15 cellular contexts compared by ENCODE assay signal in genomic region chr9:127538849-127539258, GRCh38.
DNase-seq lines count a peak whose midpoint lies in the region; ATAC-seq and TF ChIP-seq lines count a peak whose summit lies in the region.
"Had no signal": no experiment of that assay in that cellular context is flagged by ENCODE, and none has a peak within 500 bp of the region (broad histone marks: within the 10 kb centered on the region; RNA-seq: fewer than 3 reads in every experiment).

No MANE protein-coding gene starts in this region.

- WGBS in suprapubic skin = 68% methylated on average over 4 of the region's 4 CpGs

- TF ChIP-seq CTCF in GM23338 (conservative IDR thresholded peaks at IDR 0.05; ENCODE audit: low read depth in 2 of 2) (no peak), astrocyte of the spinal cord (IDR thresholded peaks at IDR 0.05; ENCODE audit: low read depth, low read length) (no peak), foreskin fibroblast (IDR thresholded peaks at IDR 0.05; ENCODE audit: low read depth, low read length) (no peak), suprapubic skin (IDR thresholded peaks at IDR 0.05) (no peak)

- H3K4me3 Mint-ChIP-seq in GM23338 = no peak overlapping the region
- H3K4me3 Mint-ChIP-seq: stimulated activated naive CD8-positive, alpha-beta T cell treated with anti-CD3 and anti-CD28 coated beads, Interleukin-15, Interleukin-2, amounts not matched to agents 100 ng/mL and 50 ng/mL, for 24 hours had no signal

- H3K4me1 ChIP-seq in GM23338 (ENCODE audit: insufficient read depth) (peaks cover 16% of the 10 kb centered on the region), suprapubic skin (peaks cover 87% of the 10 kb centered on the region)

- no peaks in the 10 kb centered on the region for H3K27me3 ChIP-seq in GM23338 (ENCODE audit: insufficient read depth)
- no peaks in the 10 kb centered on the region for H3K27me3 ChIP-seq in suprapubic skin

- in situ Hi-C loops in astrocyte of the spinal cord (cut with HindIII; ENCODE audit: low sequenced_read_pairs) = no loop called here

- H3K36me3 ChIP-seq in GM23338 (ENCODE audit: insufficient read depth) (no peaks in the 10 kb centered on the region), suprapubic skin (peaks cover 4% of the 10 kb centered on the region)

- H3K4me3 ChIP-seq in GM23338 (no peak overlapping the region), astrocyte of the spinal cord (ENCODE audit: low read depth, low read length) (no peak overlapping the region), foreskin fibroblast (ENCODE audit: low read depth in 1 of 2, low read length in 2 of 2) (peak overlapping the region in 1 of 2 donors; percentile 26), suprapubic skin (no peak overlapping the region)

- no peak overlapping the region for H3K27ac Mint-ChIP-seq in GM23338
- H3K27ac Mint-ChIP-seq: stimulated activated naive CD8-positive, alpha-beta T cell treated with anti-CD3 and anti-CD28 coated beads, Interleukin-15, Interleukin-2, amounts not matched to agents 100 ng/mL and 50 ng/mL, for 24 hours had no signal

- DNase-seq in GM23338 (ENCODE audit: low spot score) (no peak), astrocyte of the spinal cord (ENCODE audit: low read depth, low spot score) (peak; percentile 44), foreskin fibroblast (peak; percentile 61 to 83), suprapubic skin (ENCODE audit: low spot score in 2 of 2) (no peak), GM19238 (ENCODE audit: insufficient read length, low spot score) (no peak), ecto neural progenitor cell (ENCODE audit: low spot score) (no peak)
- no peak for DNase-seq in activated CD4-positive, alpha-beta T cell treated with anti-CD3 and anti-CD28 coated beads, Interleukin-2, amount 50 U/mL, for 1 hour
- no peak for DNase-seq in activated CD4-positive, alpha-beta T cell treated with anti-CD3 and anti-CD28 coated beads for 4 hours
- DNase-seq: activated CD8-positive, alpha-beta memory T cell treated with anti-CD3 and anti-CD28 coated beads for 24 hours; activated naive CD4-positive, alpha-beta T cell treated with anti-CD3 and anti-CD28 coated beads, Interleukin-2, amount 50 U/mL, for 16 hours; MM.1S; stimulated activated CD4-positive, alpha-beta T cell treated with anti-CD3 and anti-CD28 coated beads, Interleukin-4, amount 100 ng/mL, for 4 hours; T-helper 9 cell had no signal

- H3K36me3 Mint-ChIP-seq in GM23338 (ENCODE audit: low read depth) = no peaks in the 10 kb centered on the region

- no peaks in the 10 kb centered on the region for H3K9me3 ChIP-seq in suprapubic skin

- H3K79me2 ChIP-seq in GM23338 (replicated peaks; ENCODE audit: insufficient read depth) = peaks cover 24% of the 10 kb centered on the region

- no peak overlapping the region for H2AFZ ChIP-seq in GM23338

- 0 out of 2 replicates have a peak overlapping the region, but pooled peaks have one; percentile 39 for H3K27ac ChIP-seq in GM23338 (ENCODE audit: low read depth)
- peak overlapping the region; percentile 85 for H3K27ac ChIP-seq in suprapubic skin
- H3K27ac ChIP-seq: HL-60 had no signal

- peaks cover 23% of the 10 kb centered on the region for H3K4me1 Mint-ChIP-seq in GM23338

- TF ChIP-seq POLR2A in suprapubic skin (IDR thresholded peaks at IDR 0.05) = no peak

- H3K9me3 Mint-ChIP-seq in GM23338 = no peaks in the 10 kb centered on the region
- H3K9me3 Mint-ChIP-seq: stimulated activated naive CD8-positive, alpha-beta T cell treated with anti-CD3 and anti-CD28 coated beads, Interleukin-15, Interleukin-2, amounts not matched to agents 100 ng/mL and 50 ng/mL, for 24 hours had no signal

- peaks cover 17% of the 10 kb centered on the region for H3K27me3 Mint-ChIP-seq in GM23338 (ENCODE audit: insufficient read depth, low read depth, poor library complexity)
- H3K27me3 Mint-ChIP-seq: stimulated activated naive CD8-positive, alpha-beta T cell treated with anti-CD3 and anti-CD28 coated beads, Interleukin-15, Interleukin-2, amounts not matched to agents 100 ng/mL and 50 ng/mL, for 24 hours had no signal

- no peak overlapping the region for H3K4me2 ChIP-seq in GM23338

- no peaks in the 10 kb centered on the region for H3K9me2 ChIP-seq in GM23338 (ENCODE audit: insufficient read depth)

- no peak for ATAC-seq in GM23338

- H4K20me1 ChIP-seq in GM23338 (replicated peaks; ENCODE audit: insufficient read depth) = no peaks in the 10 kb centered on the region; the same call in 1 of the 2 replicates

- H3F3A ChIP-seq in GM23338 (replicated peaks; ENCODE audit: low read depth) = no peaks in the 10 kb centered on the region

- no peak for TF ChIP-seq EP300 in suprapubic skin (IDR thresholded peaks at IDR 0.05)

TF ChIP-seq in GM23338, 12 proteins besides CTCF, POLR2A, EP300 and RAD21:
- TF ChIP-seq ZNF462 (CRISPR knock-in tag; IDR thresholded peaks at IDR 0.05) = no peak
- no peak for TF ChIP-seq STAT1 (IDR thresholded peaks at IDR 0.05; ENCODE audit: unreplicated experiment)
- no peak for TF ChIP-seq JUNB (IDR thresholded peaks at IDR 0.05; ENCODE audit: unreplicated experiment)

Comparison
In these comparisons a context has a peak if more than half of its experiments do, and no peak if none do; other contexts are left out.
1. DNase-seq: peak in astrocyte of the spinal cord (single experiment) and foreskin fibroblast (2 of 2); none in GM23338 (single experiment), suprapubic skin (0 of 2), activated CD4-positive, alpha-beta T cell treated with anti-CD3 and anti-CD28 coated beads, Interleukin-2, amount 50 U/mL, for 1 hour (single experiment), GM19238 (single experiment), ecto neural progenitor cell (single experiment) and activated CD4-positive, alpha-beta T cell treated with anti-CD3 and anti-CD28 coated beads for 4 hours (0 of 2).